9 cellular contexts compared by ENCODE assay signal in the genomic region with DNA sequence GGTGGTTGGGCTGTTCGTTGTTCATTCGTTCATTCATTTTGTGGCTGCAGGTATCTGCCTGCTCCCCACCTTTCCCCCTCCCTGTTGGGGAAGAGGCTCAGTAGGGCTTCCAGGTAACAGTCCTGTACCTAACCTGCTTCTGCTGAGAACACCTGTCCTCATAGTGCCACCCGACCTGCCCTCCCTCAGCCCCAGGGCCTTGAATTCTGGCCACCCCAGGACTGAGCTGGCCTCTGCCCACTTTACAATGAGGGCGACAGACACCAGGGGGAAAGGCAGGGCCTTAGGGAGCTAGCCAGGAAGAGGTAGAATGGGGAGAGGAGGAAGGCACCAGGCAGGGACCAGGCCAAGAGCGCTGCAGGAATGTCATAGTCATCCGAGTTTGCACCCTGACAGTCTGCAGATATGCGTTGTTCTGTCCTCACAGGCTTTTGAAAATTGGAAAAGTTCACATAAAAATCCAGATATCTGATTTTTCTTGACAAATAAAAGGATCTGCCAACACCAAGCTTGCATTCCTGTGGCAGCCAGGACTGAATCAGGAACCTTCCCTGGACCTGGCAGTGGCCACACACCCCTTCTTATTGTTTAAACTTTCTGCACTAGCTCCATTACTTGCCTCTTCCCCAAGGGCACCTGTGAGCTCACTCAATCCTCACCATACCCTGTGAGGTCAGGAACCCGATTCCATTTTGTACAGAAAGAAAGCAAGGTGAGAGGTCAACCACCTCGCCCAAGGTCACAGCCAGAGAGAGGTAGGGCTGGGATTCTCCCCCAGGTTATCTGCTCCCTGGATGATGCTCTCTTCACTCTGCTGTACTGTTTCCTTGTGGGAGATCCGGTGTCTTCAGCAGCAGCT. TPM values are rescaled to one million over a fixed set of nuclear protein-coding genes. Genes with fewer than 3 reads are reported as not detected.
DNase-seq lines count a peak whose midpoint lies in the region; ATAC-seq and TF ChIP-seq lines count a peak whose summit lies in the region.
"Had no signal": no experiment of that assay in that cellular context is flagged by ENCODE, and none has a peak within 500 bp of the region (broad histone marks: within the 10 kb centered on the region; RNA-seq: fewer than 3 reads in every experiment).

No MANE protein-coding gene starts in this region.

- H3K9me3 Mint-ChIP-seq in activated T-cell treated with anti-CD3 and anti-CD28 coated beads, Interleukin-2, amount 50 U/mL, for 72 hours, result peaks cover 0 to 2% of the 10 kb centered on the region in 2 donors
- no peaks in the 10 kb centered on the region for H3K9me3 Mint-ChIP-seq in dendritic cell treated with granulocyte-macrophage colony-stimulating factor and Interleukin-4, amounts not matched to agents 40 ng/mL and 50 ng/mL, for 4 days

- H3K27me3 Mint-ChIP-seq in activated T-cell treated with anti-CD3 and anti-CD28 coated beads, Interleukin-2, amount 50 U/mL, for 72 hours (ENCODE audit: low read depth), result no peaks in the 10 kb centered on the region
- H3K27me3 Mint-ChIP-seq in dendritic cell treated with granulocyte-macrophage colony-stimulating factor and Interleukin-4, amounts not matched to agents 40 ng/mL and 50 ng/mL, for 4 days, result peaks cover 4% of the 10 kb centered on the region

- H3K4me1 Mint-ChIP-seq in activated T-cell treated with anti-CD3 and anti-CD28 coated beads, Interleukin-2, amount 50 U/mL, for 72 hours (ENCODE audit: low read depth), result peaks cover 29% of the 10 kb centered on the region
- peaks cover 25% of the 10 kb centered on the region for H3K4me1 Mint-ChIP-seq in dendritic cell treated with granulocyte-macrophage colony-stimulating factor and Interleukin-4, amounts not matched to agents 40 ng/mL and 50 ng/mL, for 4 days (ENCODE audit: low read depth)

- peak overlapping the region; percentile 48 to 62 for H3K4me3 Mint-ChIP-seq in activated T-cell treated with anti-CD3 and anti-CD28 coated beads, Interleukin-2, amount 50 U/mL, for 72 hours
- H3K4me3 Mint-ChIP-seq in dendritic cell treated with granulocyte-macrophage colony-stimulating factor and Interleukin-4, amounts not matched to agents 40 ng/mL and 50 ng/mL, for 4 days, result no peak overlapping the region

- peak in 1 of 2 donors; percentile 9 for ATAC-seq in activated T-cell treated with anti-CD3 and anti-CD28 coated beads, Interleukin-2, amount 50 U/mL, for 72 hours (replicated peaks in 1 of 2)
- no peak for ATAC-seq in GM21360 (IDR thresholded peaks at IDR 0.05; ENCODE audit: unreplicated experiment)

- H3K9me3 ChIP-seq in mucosa of rectum (ENCODE audit: control insufficient read depth in 2 of 2, low read length in 2 of 2) (no peaks in the 10 kb centered on the region), thyroid gland (no peaks in the 10 kb centered on the region)

- no peak for DNase-seq in activated T-cell treated with anti-CD3 and anti-CD28 coated beads, Interleukin-2, amount 50 U/mL, for 72 hours
- DNase-seq in activated T-cell treated with anti-CD3 and anti-CD28 coated beads for 4 hours (no peak), thyroid gland (no peak), KBM-7 (no peak)
- DNase-seq in stimulated activated CD4-positive, alpha-beta T cell treated with anti-CD3 and anti-CD28 coated beads, Interleukin-12 subunit alpha, Interleukin-12 subunit beta, amount 100 ng/mL, for 4 hours, result no peak
- DNase-seq: NCI-H1092 had no signal

- 94 to 95% methylated on average over 10 of the region's 10 CpGs for WGBS in thyroid gland, 2 donors

- H3K27ac ChIP-seq in mucosa of rectum (ENCODE audit: low read depth in 2 of 2, low read length in 2 of 2) (peak overlapping the region; percentile 25 to 58), thyroid gland (peak overlapping the region; percentile 52 to 88 (median 77))

- peaks cover 0 to 2% of the 10 kb centered on the region in 2 donors for H3K36me3 Mint-ChIP-seq in activated T-cell treated with anti-CD3 and anti-CD28 coated beads, Interleukin-2, amount 50 U/mL, for 72 hours (ENCODE audit: insufficient read depth in 2 of 2)
- no peaks in the 10 kb centered on the region for H3K36me3 Mint-ChIP-seq in dendritic cell treated with granulocyte-macrophage colony-stimulating factor and Interleukin-4, amounts not matched to agents 40 ng/mL and 50 ng/mL, for 4 days (ENCODE audit: low read depth)

- TF ChIP-seq POLR2A in thyroid gland (IDR thresholded peaks at IDR 0.05), result no peak

- in situ Hi-C loops in KBM-7 (cut with MboI; ENCODE audit: low pct_unique_long_range_greater_than_20kb, low sequenced_read_pairs), result loop anchor here (25.0 kb wide), 1 partner anchor 701 kb away; no protein-coding TSS in a partner anchor

- peak overlapping the region; percentile 42 for H3K27ac Mint-ChIP-seq in activated T-cell treated with anti-CD3 and anti-CD28 coated beads, Interleukin-2, amount 50 U/mL, for 72 hours
- peak overlapping the region; percentile 86 for H3K27ac Mint-ChIP-seq in dendritic cell treated with granulocyte-macrophage colony-stimulating factor and Interleukin-4, amounts not matched to agents 40 ng/mL and 50 ng/mL, for 4 days

- H3K36me3 ChIP-seq in mucosa of rectum (ENCODE audit: control insufficient read depth in 2 of 2, insufficient read depth in 2 of 2, low read length in 2 of 2) (no peaks in the 10 kb centered on the region), thyroid gland (no peaks in the 10 kb centered on the region)

- H3K4me1 ChIP-seq in mucosa of rectum (ENCODE audit: control insufficient read depth in 2 of 2, insufficient read depth in 2 of 2, low read length in 2 of 2), result peaks cover 2 to 12% of the 10 kb centered on the region in 2 donors
- peaks cover 0 to 19% of the 10 kb centered on the region in 2 donors for H3K4me1 ChIP-seq in thyroid gland

- intact Hi-C loops in dendritic cell treated with granulocyte-macrophage colony-stimulating factor and Interleukin-4, amounts not matched to agents 40 ng/mL and 50 ng/mL, for 4 days (cut with micrococcal nuclease), result no loop called here
- intact Hi-C loops in thyroid gland (cut with DNase I), result no loop called here

- H3K4me3 ChIP-seq in mucosa of rectum (ENCODE audit: low read length in 2 of 2), result peak overlapping the region; percentile 61 to 73
- peak overlapping the region in 1 of 3 donors; percentile 39 for H3K4me3 ChIP-seq in thyroid gland (replicated peaks in 1 of 3)

- H3K9ac ChIP-seq in mucosa of rectum (ENCODE audit: low read depth in 1 of 2, low read length in 2 of 2), result peak overlapping the region; percentile 34 to 66

- TF ChIP-seq CTCF in thyroid gland (IDR thresholded peaks at IDR 0.05), result no peak

- H3K27me3 ChIP-seq in mucosa of rectum (ENCODE audit: control insufficient read depth in 2 of 2, insufficient read depth in 2 of 2, low read length in 2 of 2) (no peaks in the 10 kb centered on the region), thyroid gland (no peaks in the 10 kb centered on the region)

RNA-seq across cellular contexts. Expression of a gene that starts 35.3 kb away (rescaled TPM):
- total RNA-seq in activated T-cell treated with anti-CD3 and anti-CD28 coated beads, Interleukin-2, amount 50 U/mL, for 72 hours, result 10 to 100 TPM; 61.3 to 68.1 TPM
- total RNA-seq in thyroid gland, result 100 to 1,000 TPM in 3 of 4 donors, 10 to 100 TPM in 1; 70.2 to 166 (median 130) TPM
